In genomic region chr1:92749024-92749634, GRCh38 we compare ENCODE assay signal across 8 cellular contexts. TPM values are rescaled to one million over a fixed set of nuclear protein-coding genes. Genes with fewer than 3 reads are reported as not detected.
DNase-seq lines count a peak whose midpoint lies in the region; ATAC-seq and TF ChIP-seq lines count a peak whose summit lies in the region.

No MANE protein-coding gene starts in this region.

- H3K9ac ChIP-seq in parathyroid adenoma: no peak overlapping the region

- peak; percentile 60 for ATAC-seq in activated CD8-positive, alpha-beta memory T cell treated with anti-CD3 and anti-CD28 coated beads, Interleukin-2, amount 10 ng/mL, durations not matched to agents 7 days and 5 days
- ATAC-seq in HG02870 (IDR thresholded peaks at IDR 0.05; ENCODE audit: unreplicated experiment) (peak; percentile 51), HG03097 (IDR thresholded peaks at IDR 0.05; ENCODE audit: low FRiP score, unreplicated experiment) (no peak)

- H3K27me3 ChIP-seq in parathyroid adenoma (ENCODE audit: control insufficient read depth, insufficient read depth, low read length): no peaks in the 10 kb centered on the region

- H3K36me3 Mint-ChIP-seq in activated CD8-positive, alpha-beta memory T cell treated with anti-CD3 and anti-CD28 coated beads, Interleukin-2, amount 10 ng/mL, durations not matched to agents 7 days and 5 days: no peaks in the 10 kb centered on the region

- H3K4me3 ChIP-seq in parathyroid adenoma (ENCODE audit: low read depth, low read length): no peak overlapping the region

- peaks cover 19% of the 10 kb centered on the region for H3K27me3 Mint-ChIP-seq in activated CD8-positive, alpha-beta memory T cell treated with anti-CD3 and anti-CD28 coated beads, Interleukin-2, amount 10 ng/mL, durations not matched to agents 7 days and 5 days

- H3K4me2 ChIP-seq in parathyroid adenoma (ENCODE audit: low read length): no peak overlapping the region

- no peaks in the 10 kb centered on the region for H3K4me1 Mint-ChIP-seq in activated CD8-positive, alpha-beta memory T cell treated with anti-CD3 and anti-CD28 coated beads, Interleukin-2, amount 10 ng/mL, durations not matched to agents 7 days and 5 days

- H3K9me3 Mint-ChIP-seq in activated CD8-positive, alpha-beta memory T cell treated with anti-CD3 and anti-CD28 coated beads, Interleukin-2, amount 10 ng/mL, durations not matched to agents 7 days and 5 days (ENCODE audit: low read depth): no peaks in the 10 kb centered on the region

- TF ChIP-seq CTCF in parathyroid adenoma (IDR thresholded peaks at IDR 0.05): peak; percentile 52

- H3K4me1 ChIP-seq in parathyroid adenoma: no peaks in the 10 kb centered on the region

- peaks cover 6% of the 10 kb centered on the region for H3K79me2 ChIP-seq in parathyroid adenoma

- H3K9me3 ChIP-seq in parathyroid adenoma (ENCODE audit: control insufficient read depth, low read length): no peaks in the 10 kb centered on the region

- H3K27ac Mint-ChIP-seq in activated CD8-positive, alpha-beta memory T cell treated with anti-CD3 and anti-CD28 coated beads, Interleukin-2, amount 10 ng/mL, durations not matched to agents 7 days and 5 days: no peak overlapping the region

- H3K4me3 Mint-ChIP-seq in activated CD8-positive, alpha-beta memory T cell treated with anti-CD3 and anti-CD28 coated beads, Interleukin-2, amount 10 ng/mL, durations not matched to agents 7 days and 5 days: no peak overlapping the region

- CTCF ChIA-PET in activated CD8-positive, alpha-beta memory T cell treated with anti-CD3 and anti-CD28 coated beads, Interleukin-2, amount 10 ng/mL, durations not matched to agents 7 days and 5 days (lab: Charles Lee): interaction anchor here (0.6 to 4.9 kb wide), 22 partner anchors 9 to 739 kb away, joined by 3 to 67 read pairs (median 4); partner anchors contain the start of gene RPL5

- peak; percentile 48 for DNase-seq in activated CD8-positive, alpha-beta memory T cell treated with anti-CD3 and anti-CD28 coated beads, Interleukin-2, amount 10 ng/mL, durations not matched to agents 7 days and 5 days
- DNase-seq in activated CD8-positive, alpha-beta memory T cell treated with anti-CD3 and anti-CD28 coated beads, Interleukin-2, amount 50 U/mL, for 48 hours: no peak
- peak; percentile 48 for DNase-seq in NCI-H2227 (lab: John Stamatoyannopoulos, UW; ENCODE audit: unreplicated experiment)
- peak; percentile 16 for DNase-seq in activated CD4-positive, alpha-beta T cell treated with anti-CD3 and anti-CD28 coated beads, Interleukin-2, amount 50 U/mL, for 1 hour
- DNase-seq in fibroblast of the conjunctiva (ENCODE audit: low read depth): peak; percentile 65

- no peak overlapping the region for H3K27ac ChIP-seq in parathyroid adenoma

- H2AFZ ChIP-seq in parathyroid adenoma: no peak overlapping the region

- H3K36me3 ChIP-seq in parathyroid adenoma (ENCODE audit: control insufficient read depth, insufficient read depth, low read length): no peaks in the 10 kb centered on the region

RNA-seq across cellular contexts. Expression of gene EVI5, which starts 35.8 kb away (rescaled TPM):
- 10 to 100 TPM in 1 of 2 experiments, 1 to 10 TPM in 1; 2.6 to 14.0 TPM for total RNA-seq in activated CD8-positive, alpha-beta memory T cell treated with anti-CD3 and anti-CD28 coated beads, Interleukin-2, amount 10 ng/mL, durations not matched to agents 7 days and 5 days
